Comparison of ENCODE assay signal across 9 cellular contexts in the genomic region with DNA sequence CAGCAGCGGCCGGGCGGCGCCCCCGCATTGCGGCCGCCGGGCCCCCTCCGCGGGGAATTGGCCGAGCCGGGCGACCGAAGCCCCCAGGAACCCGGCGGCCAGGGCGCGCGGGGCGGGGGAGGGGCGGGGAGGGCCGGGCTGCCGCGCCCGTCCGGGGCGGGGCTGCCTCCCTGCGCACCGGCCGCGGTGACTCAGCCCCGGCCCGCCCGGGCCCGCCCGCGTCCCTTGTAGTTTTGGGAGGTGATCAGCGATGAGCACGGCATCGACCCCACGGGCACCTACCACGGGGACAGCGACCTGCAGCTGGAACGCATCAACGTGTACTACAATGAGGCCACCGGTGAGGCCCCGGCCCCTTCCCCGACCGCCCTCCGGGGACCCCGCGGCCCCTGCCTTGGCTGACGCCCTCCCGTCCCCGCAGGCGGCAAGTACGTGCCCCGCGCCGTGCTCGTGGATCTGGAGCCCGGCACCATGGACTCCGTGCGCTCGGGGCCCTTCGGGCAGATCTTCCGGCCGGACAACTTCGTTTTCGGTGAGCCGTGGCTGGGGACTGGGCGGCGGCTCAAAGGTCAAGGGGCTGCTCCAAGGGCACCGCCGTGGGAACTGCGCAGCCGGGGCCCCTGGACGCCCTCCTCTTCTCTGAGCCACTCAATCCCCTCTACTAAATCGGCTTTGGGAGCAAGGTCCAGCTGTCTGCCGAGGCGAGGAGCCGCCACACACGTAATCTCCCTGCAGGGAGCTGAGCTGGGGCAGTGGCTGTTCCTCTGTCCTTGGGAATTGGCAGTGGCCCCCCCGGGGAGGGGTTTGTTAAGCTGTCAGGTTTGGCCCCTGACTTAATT. TPM values are rescaled to one million over a fixed set of nuclear protein-coding genes. Genes with fewer than 3 reads are reported as not detected.
DNase-seq lines count a peak whose midpoint lies in the region; ATAC-seq and TF ChIP-seq lines count a peak whose summit lies in the region.
"Had no signal": no experiment of that assay in that cellular context is flagged by ENCODE, and none has a peak within 500 bp of the region (broad histone marks: within the 10 kb centered on the region; RNA-seq: fewer than 3 reads in every experiment).

No MANE protein-coding gene starts in this region.

- no peaks in the 10 kb centered on the region for H3K9me2 ChIP-seq in PC-3 (replicated peaks; ENCODE audit: low read length)

- peaks cover 68% of the 10 kb centered on the region for H3K36me3 Mint-ChIP-seq in Caco-2 (ENCODE audit: insufficient read depth, unreplicated experiment)
- peaks cover 22% of the 10 kb centered on the region for H3K36me3 Mint-ChIP-seq in activated naive CD4-positive, alpha-beta T cell treated with anti-CD3 and anti-CD28 coated beads for 36 hours (ENCODE audit: low read depth)

- intact Hi-C loops in Caco-2 (cut with micrococcal nuclease; ENCODE audit: unreplicated experiment) (loop anchor here (1.0 to 10.0 kb wide), 4 partner anchors 14 to 447 kb away; a partner anchor contains a TSS), PC-3 (cut with micrococcal nuclease) (no loop called here), Right ventricle myocardium inferior (cut with DNase I) (loop anchor here (2.0 kb wide), 2 partner anchors 35 to 59 kb away; a partner anchor contains a TSS), aorta (cut with DNase I) (loop anchor here in 1 of 2 donors (2.0 kb wide), 1 partner anchor 13 kb away; a partner anchor contains a TSS)
- intact Hi-C loops in activated naive CD4-positive, alpha-beta T cell treated with anti-CD3 and anti-CD28 coated beads for 36 hours (cut with micrococcal nuclease) = loop anchor here (1.0 to 10.0 kb wide), 8 partner anchors 14 to 829 kb away; a partner anchor contains a TSS

- ATAC-seq in PC-3 (peak; percentile 10), Right ventricle myocardium inferior (no peak), aorta (ENCODE audit: low FRiP score) (peak; percentile 31)

- no TSS peak for BruUV-seq in Caco-2 (replicated peaks; lab: Mats Ljungman, UMichigan)
- BruUV-seq in PC-3 (replicated peaks; lab: Mats Ljungman, UMichigan) = TSS peak; percentile 56

- peak overlapping the region; percentile 89 for H3K9ac ChIP-seq in PC-3 (ENCODE audit: low read length)

- H3K9me3 Mint-ChIP-seq in Caco-2 (ENCODE audit: unreplicated experiment) = no peaks in the 10 kb centered on the region
- no peaks in the 10 kb centered on the region for H3K9me3 Mint-ChIP-seq in activated naive CD4-positive, alpha-beta T cell treated with anti-CD3 and anti-CD28 coated beads for 36 hours

- peaks cover 5% of the 10 kb centered on the region for H3F3A ChIP-seq in PC-3 (ENCODE audit: low read length, unreplicated experiment)

- POLR2A ChIA-PET in Caco-2 (lab: Charles Lee) = interaction anchor here (0.5 to 2.4 kb wide), 13 partner anchors 13 to 236 kb away, joined by 3 to 39 read pairs (median 8); a partner anchor contains a TSS
- POLR2A ChIA-PET in HEK293 (lab: Yijun Ruan, JAX) = interaction anchor here (0.6 to 11.5 kb wide), 56 partner anchors 12 to 514 kb away, joined by 3 to 336 read pairs (median 6); a partner anchor contains a TSS
- POLR2A ChIA-PET in PC-3 (lab: Charles Lee; ENCODE audit: unreplicated experiment) = interaction anchor here (0.7 to 1.4 kb wide), 4 partner anchors 12 to 53 kb away, joined by 3 to 32 read pairs (median 7); no protein-coding TSS in a partner anchor

- peaks cover 46% of the 10 kb centered on the region for H3K79me2 ChIP-seq in PC-3 (ENCODE audit: low read length)

- H3K4me1 Mint-ChIP-seq in Caco-2 (ENCODE audit: low read depth, unreplicated experiment) = peaks cover 7% of the 10 kb centered on the region
- peaks cover 31% of the 10 kb centered on the region for H3K4me1 Mint-ChIP-seq in activated naive CD4-positive, alpha-beta T cell treated with anti-CD3 and anti-CD28 coated beads for 36 hours (ENCODE audit: low read depth)

- H3K27ac Mint-ChIP-seq in Caco-2 (ENCODE audit: unreplicated experiment) = peak overlapping the region; percentile 95
- H3K27ac Mint-ChIP-seq in activated naive CD4-positive, alpha-beta T cell treated with anti-CD3 and anti-CD28 coated beads for 36 hours = peak overlapping the region; percentile 74

- H3K27me3 Mint-ChIP-seq in Caco-2 (ENCODE audit: insufficient read depth, unreplicated experiment) = peaks cover 3% of the 10 kb centered on the region
- no peaks in the 10 kb centered on the region for H3K27me3 Mint-ChIP-seq in activated naive CD4-positive, alpha-beta T cell treated with anti-CD3 and anti-CD28 coated beads for 36 hours (ENCODE audit: low read depth)

- H4K20me1 ChIP-seq in PC-3 (ENCODE audit: low read length) = peaks cover 28% of the 10 kb centered on the region

- H3K27me3 ChIP-seq in Caco-2 (replicated peaks; ENCODE audit: control insufficient read depth, insufficient read depth, low read length) = no peaks in the 10 kb centered on the region
- H3K27me3 ChIP-seq in PC-3 (ENCODE audit: low read length) = no peaks in the 10 kb centered on the region
- peaks cover 0 to 2% of the 10 kb centered on the region in 2 donors for H3K27me3 ChIP-seq in aorta (ENCODE audit: control insufficient read depth in 1 of 2, insufficient read depth in 2 of 2, low read length in 1 of 2)

- H3K4me3 ChIP-seq in Caco-2 (ENCODE audit: low read depth, low read length) (peak overlapping the region; percentile 77), HEK293 (ENCODE audit: low read depth, low read length) (peak overlapping the region; percentile 83), PC-3 (ENCODE audit: low read length) (peak overlapping the region; percentile 97), aorta (ENCODE audit: low read length in 2 of 2) (peak overlapping the region; percentile 65 to 86)

- peak overlapping the region; percentile 86 for H3K4me2 ChIP-seq in PC-3 (ENCODE audit: low read length)

- H3K27ac ChIP-seq in HEK293 (ENCODE audit: extremely low read depth, low read depth, low read length) = peak overlapping the region; percentile 89
- H3K27ac ChIP-seq in PC-3 (ENCODE audit: low read length) = peak overlapping the region; percentile 53
- H3K27ac ChIP-seq in aorta (ENCODE audit: low read depth in 1 of 2, low read length in 2 of 2) = peak overlapping the region in 1 of 2 donors; percentile 76

- 0 to 1% methylated on average over 48 to 84 of the region's 84 CpGs for WGBS in aorta, 2 donors

- H3K36me3 ChIP-seq in Caco-2 (ENCODE audit: control insufficient read depth, insufficient read depth, low read length) (peaks cover 2% of the 10 kb centered on the region; the same call in 1 of the 2 replicates), HEK293 (ENCODE audit: control insufficient read depth in 2 of 2, insufficient read depth in 1 of 2, low read length in 2 of 2) (peaks cover 0 to 32% of the 10 kb centered on the region in 2 experiments; a peak in 1 of 3 replicates), PC-3 (ENCODE audit: low read depth, low read length) (peaks cover 17% of the 10 kb centered on the region), aorta (ENCODE audit: control insufficient read depth in 1 of 2, insufficient read depth in 2 of 2, low read length in 1 of 2) (no peaks in the 10 kb centered on the region)

- H3K9me3 ChIP-seq in Caco-2 (no peaks in the 10 kb centered on the region), HEK293 (ENCODE audit: control insufficient read depth, insufficient read depth, low read depth, low read length) (no peaks in the 10 kb centered on the region), PC-3 (ENCODE audit: low read length) (no peaks in the 10 kb centered on the region), aorta (ENCODE audit: control insufficient read depth, low read length) (no peaks in the 10 kb centered on the region)

- CTCF ChIA-PET in Caco-2 (lab: Charles Lee) = interaction anchor here (0.6 to 2.7 kb wide), 6 partner anchors 12 to 294 kb away, joined by 3 to 13 read pairs (median 6); a partner anchor contains a TSS
- CTCF ChIA-PET in HEK293 (lab: Yijun Ruan, JAX) = interaction anchor here (0.8 to 1.6 kb wide), 5 partner anchors 12 to 212 kb away, joined by 3 to 13 read pairs (median 5); a partner anchor contains a TSS
- CTCF ChIA-PET in PC-3 (lab: Charles Lee) = no interaction called here
- CTCF ChIA-PET in activated naive CD4-positive, alpha-beta T cell treated with anti-CD3 and anti-CD28 coated beads for 36 hours (lab: Charles Lee) = interaction anchor here (1.2 kb wide), 1 partner anchor 294 kb away, joined by 3 read pairs; no protein-coding TSS in a partner anchor

- no peak overlapping the region for H2AFZ ChIP-seq in PC-3 (ENCODE audit: low read length)

- H3K4me1 ChIP-seq in Caco-2 (peaks cover 21% of the 10 kb centered on the region), HEK293 (ENCODE audit: control insufficient read depth, insufficient read depth, low read length) (peaks cover 6% of the 10 kb centered on the region; the same call in 1 of the 2 replicates), PC-3 (ENCODE audit: insufficient read depth, low read length) (peaks cover 37% of the 10 kb centered on the region), aorta (ENCODE audit: control insufficient read depth in 1 of 2, insufficient read depth in 2 of 2, low read length in 2 of 2) (no peaks in the 10 kb centered on the region)

- no peak for TF ChIP-seq CTCF in Caco-2 (IDR thresholded peaks at IDR 0.05; ENCODE audit: insufficient read depth in 1 of 2, low read depth in 1 of 2, low read length in 1 of 2, severe bottlenecking in 1 of 2, unreplicated experiment in 1 of 2)
- no peak for TF ChIP-seq CTCF in HEK293 (tag by site-specific recombination; IDR thresholded peaks at IDR 0.05)
- no peak for TF ChIP-seq CTCF in PC-3 (conservative IDR thresholded peaks at IDR 0.05; ENCODE audit: low read depth, low read length)

- DNase-seq in Caco-2 = peak in 1 of 2 experiments; percentile 58
- peak; percentile 58 for DNase-seq in PC-3
- DNase-seq in activated naive CD4-positive, alpha-beta T cell treated with anti-CD3 and anti-CD28 coated beads for 36 hours = peak; percentile 73
- peak; percentile 87 for DNase-seq in Right ventricle myocardium inferior (ENCODE audit: missing footprints)
- peak; percentile 66 for DNase-seq in retina
- DNase-seq in aorta = peak; percentile 78 to 90
- no peak for DNase-seq in SK-N-DZ (ENCODE audit: low spot score)

- H3K4me3 Mint-ChIP-seq in Caco-2 (ENCODE audit: unreplicated experiment) = peak overlapping the region; percentile 80
- peak overlapping the region; percentile 79 for H3K4me3 Mint-ChIP-seq in activated naive CD4-positive, alpha-beta T cell treated with anti-CD3 and anti-CD28 coated beads for 36 hours

RNA-seq across cellular contexts. Expression of a gene that starts 0.6 kb away (rescaled TPM):
- total RNA-seq in Caco-2 (2022) = 481 and 487 TPM in 2 replicates
- total RNA-seq in PC-3 (2014; rRNA removed) = 424 and 599 TPM in 2 replicates
- total RNA-seq in activated naive CD4-positive, alpha-beta T cell treated with anti-CD3 and anti-CD28 coated beads for 36 hours = 100 to 1,000 TPM; 193 to 196 TPM
- total RNA-seq in Right ventricle myocardium inferior = 620 TPM
- 100 to 1,000 TPM in 1 of 2 donors, 10 to 100 TPM in 1; 86.9 to 152 TPM for total RNA-seq in aorta
- polyA plus RNA-seq in aorta = 100 to 1,000 TPM in 1 of 2 donors, 10 to 100 TPM in 1; 94.2 to 128 TPM
- 521 and 591 TPM in 2 replicates for polyA plus RNA-seq in SK-N-DZ (2014; cell fraction: cytosol; rRNA removed)
- polyA plus RNA-seq in SK-N-DZ (2014; cell fraction: nucleus; rRNA removed) = 321 and 345 TPM in 2 replicates

RNA-seq across cellular contexts. Expression of a gene that starts 9.4 kb away (rescaled TPM):
- total RNA-seq in Caco-2 (2022) = not detected in 2 replicates
- not detected in 2 replicates for total RNA-seq in PC-3 (2014; rRNA removed)
- total RNA-seq in activated naive CD4-positive, alpha-beta T cell treated with anti-CD3 and anti-CD28 coated beads for 36 hours = not detected
- 1.4 TPM for total RNA-seq in Right ventricle myocardium inferior
- not detected for total RNA-seq in aorta
- polyA plus RNA-seq in aorta = not detected
- not detected in 2 replicates for polyA plus RNA-seq in SK-N-DZ (2014; cell fraction: cytosol; rRNA removed)
- 0.70 and 1.4 TPM in 2 replicates for polyA plus RNA-seq in SK-N-DZ (2014; cell fraction: nucleus; rRNA removed)
- total RNA-seq: HT1080 had no signal

RNA-seq across cellular contexts. Expression of a gene that starts 11.0 kb away (rescaled TPM):
- total RNA-seq in Caco-2 (2022) (0.19 TPM in 1 of 2 replicates, not detected in the other), PC-3 (2014; rRNA removed) (1.0 and 1.5 TPM in 2 replicates), Right ventricle myocardium inferior (not detected), aorta (not detected)
- total RNA-seq in activated naive CD4-positive, alpha-beta T cell treated with anti-CD3 and anti-CD28 coated beads for 36 hours = not detected
- not detected for polyA plus RNA-seq in aorta
- 0.57 TPM in 1 of 2 replicates, not detected in the other for polyA plus RNA-seq in SK-N-DZ (2014; cell fraction: cytosol; rRNA removed)
- 0.82 TPM in 1 of 2 replicates, not detected in the other for polyA plus RNA-seq in SK-N-DZ (2014; cell fraction: nucleus; rRNA removed)
- total RNA-seq: HT1080 had no signal

RNA-seq across cellular contexts. Expression of a gene that starts 13.4 kb away (rescaled TPM):
- total RNA-seq in Caco-2 (2022) (79.1 and 79.8 TPM in 2 replicates), PC-3 (2014; rRNA removed) (50.7 and 69.5 TPM in 2 replicates), Right ventricle myocardium inferior (37.9 TPM), aorta (10 to 100 TPM; 35.5 to 40.9 TPM)
- 10 to 100 TPM; 47.0 to 47.1 TPM for total RNA-seq in activated naive CD4-positive, alpha-beta T cell treated with anti-CD3 and anti-CD28 coated beads for 36 hours
- polyA plus RNA-seq in aorta = 10 to 100 TPM; 21.7 to 47.9 TPM
- 116 TPM in 2 replicates for polyA plus RNA-seq in SK-N-DZ (2014; cell fraction: cytosol; rRNA removed)
- polyA plus RNA-seq in SK-N-DZ (2014; cell fraction: nucleus; rRNA removed) = 73.0 and 86.4 TPM in 2 replicates

RNA-seq across cellular contexts. Expression of a gene that starts 14.4 kb away (rescaled TPM):
- 0.27 TPM in 1 of 2 replicates, not detected in the other for total RNA-seq in Caco-2 (2022)
- total RNA-seq in PC-3 (2014; rRNA removed) = 1.2 and 1.7 TPM in 2 replicates
- total RNA-seq in activated naive CD4-positive, alpha-beta T cell treated with anti-CD3 and anti-CD28 coated beads for 36 hours = not detected
- not detected for total RNA-seq in Right ventricle myocardium inferior
- total RNA-seq in aorta = not detected
- under 1 TPM; 0.08 to 0.25 TPM for polyA plus RNA-seq in aorta
- polyA plus RNA-seq in SK-N-DZ (2014; cell fraction: cytosol; rRNA removed) = 0.44 TPM in 1 of 2 replicates, not detected in the other
- polyA plus RNA-seq in SK-N-DZ (2014; cell fraction: nucleus; rRNA removed) = 0.75 TPM in 1 of 2 replicates, not detected in the other
- total RNA-seq: HT1080 had no signal
